In the genomic region with DNA sequence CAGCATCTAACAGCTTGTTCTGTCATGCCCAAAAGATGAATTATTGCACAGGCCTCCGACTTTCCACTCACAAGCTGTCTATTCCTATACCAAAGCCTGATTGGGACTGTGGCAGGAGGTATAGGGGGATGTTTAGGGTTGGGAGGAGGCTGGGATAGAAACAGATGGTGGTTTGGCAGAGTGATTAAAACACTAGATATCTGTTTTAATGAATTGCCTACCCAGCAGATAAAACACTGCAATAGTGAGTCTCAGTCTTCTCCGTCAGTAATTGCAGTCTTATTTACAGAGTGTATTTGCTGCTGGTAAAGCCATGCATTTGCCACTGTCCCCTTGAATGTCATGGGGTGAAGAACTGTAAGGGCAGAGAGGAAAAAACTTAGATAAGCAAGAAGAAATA, we compare ENCODE assay signal across 16 cellular contexts.
DNase-seq lines count a peak whose midpoint lies in the region; ATAC-seq and TF ChIP-seq lines count a peak whose summit lies in the region.
"Had no signal": no experiment of that assay in that cellular context is flagged by ENCODE, and none has a peak within 500 bp of the region (broad histone marks: within the 10 kb centered on the region; RNA-seq: fewer than 3 reads in every experiment).

No MANE protein-coding gene starts in this region.

- ATAC-seq in HG02852 (IDR thresholded peaks at IDR 0.05; ENCODE audit: unreplicated experiment) (no peak), HG03378 (IDR thresholded peaks at IDR 0.05; ENCODE audit: unreplicated experiment) (no peak)
- ATAC-seq: HCT116 had no signal

- H3K27ac ChIP-seq in WERI-Rb-1 = peak overlapping the region; percentile 26
- H3K27ac ChIP-seq: BLaER1 treated with 17β-estradiol and CSF1 and Interleukin-3, amounts not matched to agents 10 nM and 100 nM; GM23248 had no signal

- H3K4me3 ChIP-seq in WERI-Rb-1 (ENCODE audit: low read depth, low read length) = no peak overlapping the region
- H3K4me3 ChIP-seq: BLaER1 treated with 17β-estradiol and CSF1 and Interleukin-3, amounts not matched to agents 10 nM and 100 nM; GM23248 had no signal

- TF ChIP-seq CTCF in WERI-Rb-1 (IDR thresholded peaks at IDR 0.05; ENCODE audit: low read depth, low read length) = no peak

- no peaks in the 10 kb centered on the region for H3K9me3 ChIP-seq in WERI-Rb-1 (ENCODE audit: severe bottlenecking)
- H3K9me3 ChIP-seq: BLaER1 treated with 17β-estradiol and CSF1 and Interleukin-3, amounts not matched to agents 10 nM and 100 nM had no signal

- H3K27me3 ChIP-seq in WERI-Rb-1 (ENCODE audit: insufficient read depth, low read depth, severe bottlenecking) = no peaks in the 10 kb centered on the region
- H3K27me3 ChIP-seq: BLaER1 treated with 17β-estradiol and CSF1 and Interleukin-3, amounts not matched to agents 10 nM and 100 nM had no signal

- peak; percentile 95 for DNase-seq in DMS 273 (lab: John Stamatoyannopoulos, UW; ENCODE audit: unreplicated experiment)
- peak; percentile 97 for DNase-seq in NCI-H2171 treated with DMSO at 0.1 percent for 48 hours (lab: John Stamatoyannopoulos, UW)
- DNase-seq in NCI-H69 (lab: John Stamatoyannopoulos, UW) = peak; percentile 85
- DNase-seq in WERI-Rb-1 = peak; percentile 55
- DNase-seq in putamen (ENCODE audit: low spot score) = no peak
- DNase-seq: 8988T; AML-193; CD4-positive, CD25-positive, alpha-beta regulatory T cell; DMS79 treated with DMSO at 0.1 percent for 48 hours; EL; GM23248; IMR-90 had no signal

- H3K36me3 ChIP-seq in WERI-Rb-1 = no peaks in the 10 kb centered on the region
- H3K36me3 ChIP-seq: BLaER1 treated with 17β-estradiol and CSF1 and Interleukin-3, amounts not matched to agents 10 nM and 100 nM had no signal
